8 cellular contexts compared by ENCODE assay signal in genomic region chr20:19815553-19815991, GRCh38. TPM values are rescaled to one million over a fixed set of nuclear protein-coding genes. Genes with fewer than 3 reads are reported as not detected.
A peak's percentile ranks its signal among the peaks of the same experiment; 100 is the strongest.
DNase-seq lines count a peak whose midpoint lies in the region; ATAC-seq and TF ChIP-seq lines count a peak whose summit lies in the region.

No MANE protein-coding gene starts in this region.

- in situ Hi-C loops in astrocyte of the cerebellum (cut with HindIII; ENCODE audit: low sequenced_read_pairs), result no loop called here

- peaks cover 0 to 1% of the 10 kb centered on the region in 2 donors for H3K36me3 ChIP-seq in aorta (ENCODE audit: control insufficient read depth in 1 of 2, insufficient read depth in 2 of 2, low read length in 1 of 2)

- no peak for TF ChIP-seq CTCF in astrocyte of the cerebellum (IDR thresholded peaks at IDR 0.05; ENCODE audit: low read depth, low read length, missing control alignments)

- no peak overlapping the region for H3K4me3 ChIP-seq in astrocyte of the cerebellum (ENCODE audit: low read depth, low read length)
- no peak overlapping the region for H3K4me3 ChIP-seq in aorta (ENCODE audit: low read length in 2 of 2)

- ATAC-seq in Right ventricle myocardium inferior (peak; percentile 82), aorta (ENCODE audit: low FRiP score) (peak; percentile 75), HG02571 (IDR thresholded peaks at IDR 0.05; ENCODE audit: unreplicated experiment) (no peak)

- 4 to 5% methylated on average over 8 of the region's 8 CpGs for WGBS in aorta, 2 donors

- H3K4me1 ChIP-seq in aorta (ENCODE audit: control insufficient read depth in 1 of 2, insufficient read depth in 2 of 2, low read length in 2 of 2), result peaks cover 0 to 6% of the 10 kb centered on the region in 2 donors

- H3K27ac ChIP-seq in aorta (ENCODE audit: low read depth in 1 of 2, low read length in 2 of 2), result no peak overlapping the region

- DNase-seq in Right ventricle myocardium inferior (ENCODE audit: missing footprints) (no peak), cardiac septum (ENCODE audit: low spot score) (no peak), astrocyte of the cerebellum (ENCODE audit: low read depth) (peak; percentile 97), islet precursor cell (peak; percentile 93), aorta (no peak), COR-L47 (lab: John Stamatoyannopoulos, UW) (no peak), superior temporal gyrus (ENCODE audit: extremely low spot score) (no peak)

- no peaks in the 10 kb centered on the region for H3K9me3 ChIP-seq in aorta (ENCODE audit: control insufficient read depth, low read length)

- no peaks in the 10 kb centered on the region for H3K27me3 ChIP-seq in aorta (ENCODE audit: control insufficient read depth in 1 of 2, insufficient read depth in 2 of 2, low read length in 1 of 2)

- intact Hi-C loops in Right ventricle myocardium inferior (cut with DNase I) (loop anchor here (5.0 kb wide), 1 partner anchor 58 kb away; the partner anchor contains the start of gene RIN2), cardiac septum (cut with DNase I) (loop anchor here (5.0 to 10.0 kb wide), 2 partner anchors 72 to 119 kb away; no protein-coding TSS in a partner anchor), aorta (cut with DNase I) (no loop called here)

RNA-seq across cellular contexts. Expression of gene RIN2, which starts 57.5 kb away (rescaled TPM):
- total RNA-seq in Right ventricle myocardium inferior, result 54.5 TPM
- 63.9 TPM for total RNA-seq in cardiac septum
- total RNA-seq in aorta, result 100 to 1,000 TPM in 1 of 2 donors, 10 to 100 TPM in 1; 67.0 to 128 TPM
- 10 to 100 TPM; 17.0 to 24.7 TPM for polyA plus RNA-seq in aorta

Comparison
In these comparisons a context has a peak if more than half of its experiments do, and no peak if none do; other contexts are left out.
1. DNase-seq: peak in astrocyte of the cerebellum (single experiment) and islet precursor cell (single experiment); none in Right ventricle myocardium inferior (single experiment), cardiac septum (single experiment), aorta (0 of 2), COR-L47 (single experiment) and superior temporal gyrus (single experiment).
2. intact Hi-C loops: an anchor here in Right ventricle myocardium inferior (5.0 kb wide) and cardiac septum (5.0 to 10.0 kb wide); none called in aorta.